Comparison of ENCODE assay signal across 28 cellular contexts in the genomic region with DNA sequence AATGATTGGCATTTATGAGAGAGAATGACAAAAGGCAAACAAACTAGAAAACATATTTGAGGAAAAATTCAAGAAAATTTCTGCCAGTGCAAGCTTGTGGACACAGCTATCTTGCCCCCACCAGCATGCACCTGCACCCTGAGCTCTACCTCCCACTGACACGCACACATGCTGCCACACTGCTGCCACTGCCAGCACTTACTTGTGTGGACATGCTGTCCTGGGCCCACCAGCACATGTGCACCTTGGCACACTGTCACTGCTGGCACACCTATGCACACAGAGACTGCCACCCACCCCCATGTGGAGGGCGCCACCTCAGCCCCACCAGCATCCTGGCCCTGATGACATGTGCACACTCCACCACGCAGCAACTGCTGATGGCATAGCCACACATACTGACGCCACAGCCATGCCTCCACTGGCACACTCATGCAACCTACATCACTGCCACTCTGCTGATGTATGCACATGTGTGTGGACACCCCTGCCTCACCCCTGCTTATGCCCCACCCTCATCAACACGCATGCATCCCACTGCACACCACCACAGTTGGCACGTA.
"Had no signal": no experiment of that assay in that cellular context is flagged by ENCODE, and none has a peak within 500 bp of the region (broad histone marks: within the 10 kb centered on the region; RNA-seq: fewer than 3 reads in every experiment).

No MANE protein-coding gene starts in this region.

- H3K27ac ChIP-seq: KMS-11 had no signal

- DNase-seq: activated CD4-positive, alpha-beta T cell treated with anti-CD3 and anti-CD28 coated beads for 48 hours; activated CD4-positive, alpha-beta T cell treated with anti-CD3 and anti-CD28 coated beads, Interleukin-2, amount 50 U/mL, for 4 hours; activated CD4-positive, CD25-positive, alpha-beta regulatory T cell treated with anti-CD3 and anti-CD28 coated beads, Interleukin-2, amount 50 U/mL, for 72 hours; activated CD8-positive, alpha-beta memory T cell treated with anti-CD3 and anti-CD28 coated beads, Interleukin-2, amount 10 ng/mL, durations not matched to agents 7 days and 5 days; activated effector memory CD4-positive, alpha-beta T cell treated with Interleukin-2 at 50 U/mL for 16 hours; activated naive CD4-positive, alpha-beta T cell; activated T-cell treated with anti-CD3 and anti-CD28 coated beads, Interleukin-2, amount 50 U/mL, for 24 hours; amygdala; MG63; MV-4-11; NCI-H1092 treated with DMSO at 0.1 percent for 48 hours; NCI-H1417 treated with DMSO at 0.1 percent for 48 hours; NCI-H1694; NCI-H2029; NCI-H2107; NCI-H2171 treated with DMSO at 0.1 percent for 48 hours; NCI-H226; NCI-H526; NCI-H82; RPMI8226; SK-N-SH had no signal

- H3K27me3 ChIP-seq: MG63 had no signal

- ATAC-seq: activated CD8-positive, alpha-beta memory T cell treated with anti-CD3 and anti-CD28 coated beads, Interleukin-2, amount 10 ng/mL, durations not matched to agents 7 days and 5 days; Right ventricle myocardium inferior had no signal

- H3K4me3 Mint-ChIP-seq: activated CD8-positive, alpha-beta memory T cell treated with anti-CD3 and anti-CD28 coated beads, Interleukin-2, amount 10 ng/mL, durations not matched to agents 7 days and 5 days; activated naive CD4-positive, alpha-beta T cell treated with anti-CD3 and anti-CD28 coated beads, Interleukin-2, amount 50 U/mL, for 24 hours; activated T-cell treated with anti-CD3 and anti-CD28 coated beads, Interleukin-2, amount 50 U/mL, for 24 hours; activated T-helper 1 cell treated with anti-CD3 and anti-CD28 coated beads, Interleukin-12 subunit alpha, Interleukin-12 subunit beta, Interleukin-2, Interleukin-4 antibody, amounts not matched to agents 30 ng/mL and 10 ng/mL and 1 ng/mL, durations not matched to agents 14 hours and 24 hours and 36 hours; brain; central memory CD8-positive, alpha-beta T cell had no signal

- H3K4me2 ChIP-seq: KMS-11, SK-N-SH had no signal

- H3K36me3 Mint-ChIP-seq: activated CD8-positive, alpha-beta memory T cell treated with anti-CD3 and anti-CD28 coated beads, Interleukin-2, amount 10 ng/mL, durations not matched to agents 7 days and 5 days; activated naive CD4-positive, alpha-beta T cell treated with anti-CD3 and anti-CD28 coated beads, Interleukin-2, amount 50 U/mL, for 24 hours; brain had no signal

- H3K27ac Mint-ChIP-seq: activated CD8-positive, alpha-beta memory T cell treated with anti-CD3 and anti-CD28 coated beads, Interleukin-2, amount 10 ng/mL, durations not matched to agents 7 days and 5 days; activated naive CD4-positive, alpha-beta T cell treated with anti-CD3 and anti-CD28 coated beads, Interleukin-2, amount 50 U/mL, for 24 hours; activated T-cell treated with anti-CD3 and anti-CD28 coated beads, Interleukin-2, amount 50 U/mL, for 24 hours; activated T-helper 1 cell treated with anti-CD3 and anti-CD28 coated beads, Interleukin-12 subunit alpha, Interleukin-12 subunit beta, Interleukin-2, Interleukin-4 antibody, amounts not matched to agents 30 ng/mL and 10 ng/mL and 1 ng/mL, durations not matched to agents 14 hours and 24 hours and 36 hours; brain had no signal

- H3K36me3 ChIP-seq: MG63 had no signal

- H3K9me2 ChIP-seq: SK-N-SH had no signal

- FAIRE-seq: astrocyte had no signal

- H3K4me3 ChIP-seq: MG63 had no signal

- H3K9me3 ChIP-seq: MG63, SK-N-SH had no signal

- H3K9ac ChIP-seq: KMS-11, SK-N-SH had no signal

- H3K4me1 Mint-ChIP-seq: activated CD8-positive, alpha-beta memory T cell treated with anti-CD3 and anti-CD28 coated beads, Interleukin-2, amount 10 ng/mL, durations not matched to agents 7 days and 5 days; activated naive CD4-positive, alpha-beta T cell treated with anti-CD3 and anti-CD28 coated beads, Interleukin-2, amount 50 U/mL, for 24 hours; brain; central memory CD8-positive, alpha-beta T cell had no signal

- H3K27me3 Mint-ChIP-seq: activated CD8-positive, alpha-beta memory T cell treated with anti-CD3 and anti-CD28 coated beads, Interleukin-2, amount 10 ng/mL, durations not matched to agents 7 days and 5 days; activated naive CD4-positive, alpha-beta T cell treated with anti-CD3 and anti-CD28 coated beads, Interleukin-2, amount 50 U/mL, for 24 hours; activated T-cell treated with anti-CD3 and anti-CD28 coated beads, Interleukin-2, amount 50 U/mL, for 24 hours; central memory CD8-positive, alpha-beta T cell had no signal
